Comparison of ENCODE assay signal across 1 cellular context in the genomic region with DNA sequence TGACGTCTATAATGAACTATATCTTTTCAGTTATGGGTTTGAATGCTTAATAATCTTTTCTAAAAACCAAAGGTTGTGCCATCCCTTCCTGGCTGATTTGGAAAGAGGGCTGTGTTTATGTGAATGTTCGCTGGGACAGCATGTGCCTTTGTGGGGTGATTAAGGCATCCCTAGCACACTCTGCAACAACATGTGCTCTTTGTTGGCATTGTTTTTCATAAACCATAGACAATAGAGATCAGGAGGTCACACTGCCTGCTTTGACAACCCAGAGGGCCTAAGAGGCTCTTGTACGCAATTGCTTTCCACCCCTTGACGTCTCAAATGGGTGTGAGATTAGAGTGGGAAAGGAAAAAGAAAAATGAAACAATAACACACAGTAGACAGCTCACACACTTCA.
TF ChIP-seq lines count a peak whose summit lies in the region.

No MANE protein-coding gene starts in this region.

TF ChIP-seq in H1, 55 proteins besides CTCF, POLR2A, EP300 and RAD21:
- TF ChIP-seq, protein P1, sequence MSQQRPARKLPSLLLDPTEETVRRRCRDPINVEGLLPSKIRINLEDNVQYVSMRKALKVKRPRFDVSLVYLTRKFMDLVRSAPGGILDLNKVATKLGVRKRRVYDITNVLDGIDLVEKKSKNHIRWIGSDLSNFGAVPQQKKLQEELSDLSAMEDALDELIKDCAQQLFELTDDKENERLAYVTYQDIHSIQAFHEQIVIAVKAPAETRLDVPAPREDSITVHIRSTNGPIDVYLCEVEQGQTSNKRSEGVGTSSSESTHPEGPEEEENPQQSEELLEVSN (IDR thresholded peaks at IDR 0.05) = no peak
- TF ChIP-seq NRF1 (IDR thresholded peaks at IDR 0.05; ENCODE audit: low read depth, low read length) = no peak
- TF ChIP-seq SP2 (IDR thresholded peaks at IDR 0.05; ENCODE audit: low read length) = no peak
- no peak for TF ChIP-seq KDM4A (IDR thresholded peaks at IDR 0.05; ENCODE audit: low read depth, low read length, severe bottlenecking)
- TF ChIP-seq, protein P2, sequence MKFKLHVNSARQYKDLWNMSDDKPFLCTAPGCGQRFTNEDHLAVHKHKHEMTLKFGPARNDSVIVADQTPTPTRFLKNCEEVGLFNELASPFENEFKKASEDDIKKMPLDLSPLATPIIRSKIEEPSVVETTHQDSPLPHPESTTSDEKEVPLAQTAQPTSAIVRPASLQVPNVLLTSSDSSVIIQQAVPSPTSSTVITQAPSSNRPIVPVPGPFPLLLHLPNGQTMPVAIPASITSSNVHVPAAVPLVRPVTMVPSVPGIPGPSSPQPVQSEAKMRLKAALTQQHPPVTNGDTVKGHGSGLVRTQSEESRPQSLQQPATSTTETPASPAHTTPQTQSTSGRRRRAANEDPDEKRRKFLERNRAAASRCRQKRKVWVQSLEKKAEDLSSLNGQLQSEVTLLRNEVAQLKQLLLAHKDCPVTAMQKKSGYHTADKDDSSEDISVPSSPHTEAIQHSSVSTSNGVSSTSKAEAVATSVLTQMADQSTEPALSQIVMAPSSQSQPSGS (IDR thresholded peaks at IDR 0.05; ENCODE audit: low read length) = no peak
